22 cellular contexts compared by ENCODE assay signal in genomic region chr11:37511425-37511933, GRCh38.
DNase-seq lines count a peak whose midpoint lies in the region; ATAC-seq and TF ChIP-seq lines count a peak whose summit lies in the region.
"Had no signal": no experiment of that assay in that cellular context is flagged by ENCODE, and none has a peak within 500 bp of the region (broad histone marks: within the 10 kb centered on the region; RNA-seq: fewer than 3 reads in every experiment).

No MANE protein-coding gene starts in this region.

- TF ChIP-seq CTCF in HFFc6 (IDR thresholded peaks at IDR 0.05) (no peak), epithelial cell of proximal tubule (conservative IDR thresholded peaks at IDR 0.05; ENCODE audit: low read depth, low read length) (no peak)

- H2BK12ac ChIP-seq in trophoblast cell (ENCODE audit: low read length): no peak overlapping the region

- peak overlapping the region; percentile 76 for H2BK5ac ChIP-seq in trophoblast cell (ENCODE audit: low read depth, low read length, poor library complexity)

- H2AK5ac ChIP-seq in trophoblast cell (ENCODE audit: low read length): peak overlapping the region; percentile 7

- H3K4me3 ChIP-seq in epithelial cell of proximal tubule (ENCODE audit: low read depth, low read length) (no peak overlapping the region), trophoblast cell (ENCODE audit: low read depth, low read length) (no peak overlapping the region)
- H3K4me3 ChIP-seq: body of pancreas, right atrium auricular region, tibial artery had no signal

- H3K36me3 ChIP-seq in trophoblast cell (ENCODE audit: control insufficient read depth in 1 of 2, insufficient read depth in 2 of 2, low read length in 2 of 2): no peaks in the 10 kb centered on the region
- H3K36me3 ChIP-seq: right atrium auricular region, tibial artery had no signal

- peaks cover 0 to 4% of the 10 kb centered on the region in 2 experiments for H3K4me1 ChIP-seq in trophoblast cell (ENCODE audit: control insufficient read depth in 1 of 2, insufficient read depth in 2 of 2, low read length in 2 of 2)
- H3K4me1 ChIP-seq: body of pancreas, right atrium auricular region, tibial artery had no signal

- H3K27ac Mint-ChIP-seq in HFFc6: peak overlapping the region; percentile 71
- H3K27ac Mint-ChIP-seq in activated CD8-positive, alpha-beta memory T cell treated with anti-CD3 and anti-CD28 coated beads, Interleukin-2, amount 10 ng/mL, durations not matched to agents 7 days and 5 days: no peak overlapping the region
- H3K27ac Mint-ChIP-seq: activated CD4-positive, alpha-beta memory T cell treated with anti-CD3 and anti-CD28 coated beads, Interleukin-2, amount 10 ng/mL, durations not matched to agents 7 days and 5 days; activated T-helper 17 cell treated with anti-CD3 and anti-CD28 coated beads, Interleukin-2, amount 50 U/mL, for 72 hours; naive thymus-derived CD8-positive, alpha-beta T cell had no signal

- H3K36me3 Mint-ChIP-seq in HFFc6 (ENCODE audit: low read depth): peaks cover 15% of the 10 kb centered on the region
- H3K36me3 Mint-ChIP-seq in activated CD8-positive, alpha-beta memory T cell treated with anti-CD3 and anti-CD28 coated beads, Interleukin-2, amount 10 ng/mL, durations not matched to agents 7 days and 5 days: no peaks in the 10 kb centered on the region
- H3K36me3 Mint-ChIP-seq: naive thymus-derived CD8-positive, alpha-beta T cell had no signal

- H3K4ac ChIP-seq in trophoblast cell (ENCODE audit: low read depth, low read length): no peak overlapping the region

- H3K9me3 ChIP-seq in trophoblast cell (ENCODE audit: insufficient read depth, low read depth, low read length): no peaks in the 10 kb centered on the region
- H3K9me3 ChIP-seq: body of pancreas, tibial artery had no signal

- H3K79me2 ChIP-seq in trophoblast cell (ENCODE audit: control insufficient read depth, insufficient read depth, low read length, poor library complexity): no peaks in the 10 kb centered on the region

- no peak overlapping the region for H3K18ac ChIP-seq in trophoblast cell (ENCODE audit: low read length)

- DNase-seq in HFFc6 (peak; percentile 83), OCI-M1 (lab: John Stamatoyannopoulos, UW) (peak; percentile 73), epithelial cell of proximal tubule (ENCODE audit: low read depth) (peak; percentile 37), trophoblast cell (peak in 1 of 2 donors; percentile 48), NK-92 (lab: John Stamatoyannopoulos, UW; ENCODE audit: unreplicated experiment) (no peak)
- no peak for DNase-seq in activated CD8-positive, alpha-beta memory T cell treated with anti-CD3 and anti-CD28 coated beads, Interleukin-2, amount 10 ng/mL, durations not matched to agents 7 days and 5 days
- no peak for DNase-seq in effector CD4-positive, alpha-beta T cell
- DNase-seq: activated CD4-positive, alpha-beta memory T cell treated with anti-CD3 and anti-CD28 coated beads, Interleukin-2, amount 10 ng/mL, durations not matched to agents 7 days and 5 days; body of pancreas; DMS79; effector CD8-positive, alpha-beta T cell; KG1; left ventricle myocardium superior; naive thymus-derived CD8-positive, alpha-beta T cell; NCI-H2029; stimulated activated CD4-positive, alpha-beta T cell treated with anti-CD3 and anti-CD28 coated beads, Interleukin-4, amount 100 ng/mL, for 24 hours; tibial artery had no signal

- peak overlapping the region; percentile 17 for H2AFZ ChIP-seq in trophoblast cell (ENCODE audit: insufficient read depth, low read length, poor library complexity)

- no peak overlapping the region for H3K4me2 ChIP-seq in trophoblast cell (ENCODE audit: low read length)

- no peak overlapping the region for H3K23ac ChIP-seq in trophoblast cell (ENCODE audit: low read length)

- H3K27ac ChIP-seq in trophoblast cell (ENCODE audit: low read depth, low read length): no peak overlapping the region
- H3K27ac ChIP-seq: body of pancreas, C4-2B, right atrium auricular region, tibial artery had no signal

- H3K9me3 Mint-ChIP-seq in HFFc6: peaks cover 12% of the 10 kb centered on the region
- H3K9me3 Mint-ChIP-seq in activated CD8-positive, alpha-beta memory T cell treated with anti-CD3 and anti-CD28 coated beads, Interleukin-2, amount 10 ng/mL, durations not matched to agents 7 days and 5 days (ENCODE audit: low read depth): peaks cover 18% of the 10 kb centered on the region

- peaks cover 3% of the 10 kb centered on the region for H3K79me1 ChIP-seq in trophoblast cell (ENCODE audit: low read length)

- peaks cover 53% of the 10 kb centered on the region for H3K4me1 Mint-ChIP-seq in HFFc6 (ENCODE audit: low read depth)
- H3K4me1 Mint-ChIP-seq in activated CD8-positive, alpha-beta memory T cell treated with anti-CD3 and anti-CD28 coated beads, Interleukin-2, amount 10 ng/mL, durations not matched to agents 7 days and 5 days: no peaks in the 10 kb centered on the region
- H3K4me1 Mint-ChIP-seq: activated CD4-positive, alpha-beta memory T cell treated with anti-CD3 and anti-CD28 coated beads, Interleukin-2, amount 10 ng/mL, durations not matched to agents 7 days and 5 days; activated T-helper 17 cell treated with anti-CD3 and anti-CD28 coated beads, Interleukin-2, amount 50 U/mL, for 72 hours; naive thymus-derived CD8-positive, alpha-beta T cell had no signal

- no CpG with 5 or more reads among the region's 1 CpG for WGBS in trophoblast cell (ENCODE audit: extremely low coverage, insufficient coverage, insufficient read length)

- H3K27me3 Mint-ChIP-seq in HFFc6 (ENCODE audit: insufficient read depth): peaks cover 4% of the 10 kb centered on the region; the same call in 1 of the 2 replicates
- H3K27me3 Mint-ChIP-seq in activated CD8-positive, alpha-beta memory T cell treated with anti-CD3 and anti-CD28 coated beads, Interleukin-2, amount 10 ng/mL, durations not matched to agents 7 days and 5 days: no peaks in the 10 kb centered on the region
- H3K27me3 Mint-ChIP-seq: activated CD4-positive, alpha-beta memory T cell treated with anti-CD3 and anti-CD28 coated beads, Interleukin-2, amount 10 ng/mL, durations not matched to agents 7 days and 5 days; activated T-helper 17 cell treated with anti-CD3 and anti-CD28 coated beads, Interleukin-2, amount 50 U/mL, for 72 hours; naive thymus-derived CD8-positive, alpha-beta T cell had no signal

- peak overlapping the region; percentile 26 for H4K8ac ChIP-seq in trophoblast cell (ENCODE audit: low read depth, low read length)

- H4K12ac ChIP-seq in trophoblast cell (ENCODE audit: low read depth, low read length): no peak overlapping the region

- H3K4me3 Mint-ChIP-seq in HFFc6: peak overlapping the region; percentile 33
- H3K4me3 Mint-ChIP-seq in activated CD8-positive, alpha-beta memory T cell treated with anti-CD3 and anti-CD28 coated beads, Interleukin-2, amount 10 ng/mL, durations not matched to agents 7 days and 5 days: no peak overlapping the region
- H3K4me3 Mint-ChIP-seq: activated CD4-positive, alpha-beta memory T cell treated with anti-CD3 and anti-CD28 coated beads, Interleukin-2, amount 10 ng/mL, durations not matched to agents 7 days and 5 days; activated T-helper 17 cell treated with anti-CD3 and anti-CD28 coated beads, Interleukin-2, amount 50 U/mL, for 72 hours; naive thymus-derived CD8-positive, alpha-beta T cell had no signal

- H3K9ac ChIP-seq in trophoblast cell (ENCODE audit: low read length): no peak overlapping the region

- H3K27me3 ChIP-seq in trophoblast cell (ENCODE audit: insufficient read depth, low read length): no peaks in the 10 kb centered on the region
- H3K27me3 ChIP-seq: body of pancreas, right atrium auricular region, tibial artery had no signal

- CTCF ChIA-PET in activated CD8-positive, alpha-beta memory T cell treated with anti-CD3 and anti-CD28 coated beads, Interleukin-2, amount 10 ng/mL, durations not matched to agents 7 days and 5 days (lab: Charles Lee): no interaction called here

- ATAC-seq in GM19351 (IDR thresholded peaks at IDR 0.05; ENCODE audit: unreplicated experiment): no peak
- ATAC-seq in activated CD8-positive, alpha-beta memory T cell treated with anti-CD3 and anti-CD28 coated beads, Interleukin-2, amount 10 ng/mL, durations not matched to agents 7 days and 5 days: no peak
- ATAC-seq: activated T-helper 17 cell treated with anti-CD3 and anti-CD28 coated beads, Interleukin-2, amount 50 U/mL, for 72 hours; body of pancreas; HCT116; left ventricle myocardium superior; naive thymus-derived CD8-positive, alpha-beta T cell had no signal

- H3K14ac ChIP-seq in trophoblast cell (ENCODE audit: low read length): no peak overlapping the region

- H2BK120ac ChIP-seq in trophoblast cell (ENCODE audit: insufficient read depth, low read length, poor library complexity): peak overlapping the region; percentile 72

- H4K91ac ChIP-seq in trophoblast cell (ENCODE audit: low read depth, low read length): peak overlapping the region; percentile 62

Comparison
In these comparisons a context has a peak if more than half of its experiments do, and no peak if none do; other contexts are left out.
1. DNase-seq: peak in HFFc6 (single experiment), OCI-M1 (single experiment) and epithelial cell of proximal tubule (single experiment); none in activated CD8-positive, alpha-beta memory T cell treated with anti-CD3 and anti-CD28 coated beads, Interleukin-2, amount 10 ng/mL, durations not matched to agents 7 days and 5 days (single experiment), effector CD4-positive, alpha-beta T cell (single experiment) and NK-92 (single experiment).